ENCODE assay signal across 8 cellular contexts in the genomic region with DNA sequence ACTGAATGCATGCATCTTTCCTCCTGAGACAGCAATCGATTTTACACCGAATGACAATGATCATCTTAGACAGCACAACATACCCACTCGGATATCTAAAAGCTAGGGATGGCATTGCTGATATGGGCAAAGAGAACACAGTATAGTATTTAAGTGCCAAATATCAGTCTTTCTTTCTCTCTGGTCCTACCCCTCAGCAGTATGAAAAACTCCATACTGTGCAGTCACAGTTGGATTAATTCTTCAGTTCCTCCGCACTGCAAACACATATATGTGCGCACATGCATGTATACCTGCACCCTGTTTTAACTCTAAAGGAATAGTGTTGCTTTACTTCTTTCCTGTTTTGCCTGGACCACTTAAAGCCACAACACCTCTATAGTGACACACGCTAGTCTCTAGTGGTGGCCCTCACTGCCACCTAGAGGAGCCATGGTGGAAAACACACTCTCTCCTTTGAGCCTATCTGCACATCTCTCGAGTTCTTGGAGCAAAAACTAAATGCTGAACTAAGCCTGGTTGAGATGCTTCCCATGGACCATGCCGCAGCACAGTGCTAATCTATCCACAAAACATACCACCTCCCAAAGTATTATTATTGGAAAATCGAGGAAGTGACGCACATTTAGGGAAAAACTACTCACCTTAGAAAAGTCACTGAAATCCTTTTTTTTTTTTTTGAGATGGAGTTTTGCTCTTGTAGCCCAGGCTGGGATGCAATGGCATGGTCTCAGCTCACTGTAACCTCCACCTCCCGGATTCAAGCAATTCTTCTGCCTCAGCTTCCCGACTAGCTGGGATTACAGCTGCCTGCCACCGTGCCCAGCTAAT. TPM values are rescaled to one million over a fixed set of nuclear protein-coding genes. Genes with fewer than 3 reads are reported as not detected.
DNase-seq lines count a peak whose midpoint lies in the region; ATAC-seq and TF ChIP-seq lines count a peak whose summit lies in the region.

No MANE protein-coding gene starts in this region.

- H2BK15ac ChIP-seq in mesendoderm (replicated peaks; ENCODE audit: low read depth) = no peak overlapping the region

- H2BK120ac ChIP-seq in mesendoderm (ENCODE audit: low read depth, low read length) = no peak overlapping the region

- no peak overlapping the region for H3K4ac ChIP-seq in mesendoderm (ENCODE audit: low read depth, low read length)

- H3K4me3 ChIP-seq in AG04450 (ENCODE audit: low read depth, low read length) = no peak overlapping the region
- H3K4me3 ChIP-seq in effector memory CD4-positive, alpha-beta T cell (ENCODE audit: insufficient read depth, low read depth, low read length, poor library complexity, severe bottlenecking) = no peak overlapping the region
- H3K4me3 ChIP-seq in mesendoderm (ENCODE audit: low read length) = no peak overlapping the region

- H3K4me1 ChIP-seq in effector memory CD4-positive, alpha-beta T cell (ENCODE audit: control insufficient read depth, insufficient read depth, low read length, poor library complexity, severe bottlenecking) = no peaks in the 10 kb centered on the region
- peaks cover 2% of the 10 kb centered on the region for H3K4me1 ChIP-seq in mesendoderm (ENCODE audit: control insufficient read depth, low read depth, low read length)

- H3K9ac ChIP-seq in mesendoderm (ENCODE audit: low read length) = no peak overlapping the region

- peak overlapping the region; percentile 18 for H3K18ac ChIP-seq in mesendoderm (ENCODE audit: low read length)

- H3K23ac ChIP-seq in mesendoderm (ENCODE audit: low read length) = no peak overlapping the region

- H3K79me1 ChIP-seq in mesendoderm (ENCODE audit: low read length) = no peaks in the 10 kb centered on the region

- no peak overlapping the region for H3K4me2 ChIP-seq in mesendoderm (ENCODE audit: low read length)

- no peak overlapping the region for H4K8ac ChIP-seq in mesendoderm (ENCODE audit: low read depth, low read length)

- no peak overlapping the region for H3K27ac ChIP-seq in AG04450 (ENCODE audit: low read depth, low read length)
- no peak overlapping the region for H3K27ac ChIP-seq in effector memory CD4-positive, alpha-beta T cell (ENCODE audit: insufficient read depth, low read length, poor library complexity, severe bottlenecking)
- H3K27ac ChIP-seq in mesendoderm (ENCODE audit: low read depth, low read length) = peak overlapping the region; percentile 68

- no peaks in the 10 kb centered on the region for H3K36me3 ChIP-seq in effector memory CD4-positive, alpha-beta T cell (ENCODE audit: control insufficient read depth, insufficient read depth, low read length)
- H3K36me3 ChIP-seq in mesendoderm (ENCODE audit: control insufficient read depth, insufficient read depth, low read length) = no peaks in the 10 kb centered on the region

- peak overlapping the region; percentile 47 for H3K56ac ChIP-seq in mesendoderm (ENCODE audit: low read length)

- ATAC-seq in HG02885 (IDR thresholded peaks at IDR 0.05; ENCODE audit: poor library complexity, unreplicated experiment) = peak; percentile 94

- TF ChIP-seq CTCF in AG04450 (IDR thresholded peaks at IDR 0.05; ENCODE audit: low read depth, low read length) = peak; percentile 82
- peak; percentile 85 for TF ChIP-seq CTCF in GM13977 (IDR thresholded peaks at IDR 0.05; ENCODE audit: extremely low read depth, insufficient read depth, missing control alignments)

- H3K9me3 ChIP-seq in AG04450 (ENCODE audit: control insufficient read depth, insufficient read depth, low read length) = no peaks in the 10 kb centered on the region
- no peaks in the 10 kb centered on the region for H3K9me3 ChIP-seq in effector memory CD4-positive, alpha-beta T cell (ENCODE audit: control insufficient read depth, low read length)

- no CpG with 5 or more reads among the region's 13 CpGs for WGBS in mesendoderm (ENCODE audit: extremely low coverage, insufficient coverage, low lambda C conversion rate)

- in situ Hi-C loops in GM13977 (cut with MboI; ENCODE audit: low pct_unique_long_range_greater_than_20kb, low sequenced_read_pairs, unreplicated experiment) = no loop called here

- POLR2A ChIA-PET in AG04450 (lab: Yijun Ruan, JAX) = interaction anchor here (2.6 kb wide), 1 partner anchor 38 kb away, joined by 10 read pairs; no protein-coding TSS in a partner anchor

- H4K5ac ChIP-seq in mesendoderm (ENCODE audit: low read length) = no peak overlapping the region

- no peak overlapping the region for H2BK5ac ChIP-seq in mesendoderm (ENCODE audit: low read length)

- no peak for DNase-seq in AG04450 (ENCODE audit: low read depth, low spot score)
- DNase-seq in GM13977 (ENCODE audit: low spot score) = peak; percentile 74
- peak; percentile 10 for DNase-seq in NCI-H345 treated with DMSO at 0.1 percent for 48 hours (lab: John Stamatoyannopoulos, UW; ENCODE audit: unreplicated experiment)
- peak; percentile 42 for DNase-seq in activated CD4-positive, alpha-beta T cell treated with anti-CD3 and anti-CD28 coated beads, Interleukin-2, amount 50 U/mL, for 1 hour
- peak in 2 of 3 donors; percentile 14 to 20 for DNase-seq in effector memory CD4-positive, alpha-beta T cell
- DNase-seq in mesendoderm = peak; percentile 89
- DNase-seq in superior temporal gyrus (ENCODE audit: extremely low spot score) = peak; percentile 89

- CTCF ChIA-PET in AG04450 (lab: Charles Lee) = interaction anchor here (0.8 to 5.1 kb wide), 11 partner anchors 10 to 444 kb away, joined by 3 to 70 read pairs (median 4); partner anchors contain the start of gene CLEC12B

- H3K79me2 ChIP-seq in mesendoderm (ENCODE audit: control insufficient read depth, insufficient read depth, low read length) = no peaks in the 10 kb centered on the region

- no peaks in the 10 kb centered on the region for H3K27me3 ChIP-seq in AG04450 (ENCODE audit: control insufficient read depth, insufficient read depth, low read length)
- H3K27me3 ChIP-seq in effector memory CD4-positive, alpha-beta T cell (replicated peaks; ENCODE audit: control insufficient read depth, insufficient read depth, low read length, poor library complexity, severe bottlenecking) = no peaks in the 10 kb centered on the region
- no peaks in the 10 kb centered on the region for H3K27me3 ChIP-seq in mesendoderm (ENCODE audit: insufficient read depth, low read length, poor library complexity)

- H2AK5ac ChIP-seq in mesendoderm (ENCODE audit: low read length) = no peak overlapping the region

RNA-seq across cellular contexts. Expression of gene TMEM52B, which starts 11.9 kb away (rescaled TPM):
- polyA plus RNA-seq in AG04450 (2011; rRNA removed) = 7.2 and 8.3 TPM in 2 replicates
- 3.6 and 10.0 TPM in 2 replicates for polyA minus RNA-seq in AG04450 (2011; rRNA and poly(A)+ RNA removed)
- polyA plus RNA-seq in mesendoderm (2013, experiment 1 of 2) = 0.79 TPM
- polyA plus RNA-seq in mesendoderm (2013, experiment 2 of 2) = 0.57 TPM

RNA-seq across cellular contexts. Expression of gene OLR1, which starts 18.8 kb away (rescaled TPM):
- polyA plus RNA-seq in AG04450 (2011; rRNA removed) = 13.0 and 15.3 TPM in 2 replicates
- 3.4 and 6.0 TPM in 2 replicates for polyA minus RNA-seq in AG04450 (2011; rRNA and poly(A)+ RNA removed)
- 0.90 TPM for polyA plus RNA-seq in mesendoderm (2013, experiment 1 of 2)
- 0.87 TPM for polyA plus RNA-seq in mesendoderm (2013, experiment 2 of 2)

RNA-seq across cellular contexts. Expression of gene GABARAPL1, which starts 21.9 kb away (rescaled TPM):
- polyA plus RNA-seq in AG04450 (2011; rRNA removed) = 181 and 196 TPM in 2 replicates
- polyA minus RNA-seq in AG04450 (2011; rRNA and poly(A)+ RNA removed) = 108 and 117 TPM in 2 replicates
- polyA plus RNA-seq in mesendoderm (2013, experiment 1 of 2) = 45.0 TPM
- polyA plus RNA-seq in mesendoderm (2013, experiment 2 of 2) = 45.2 TPM
